2 cellular contexts compared by ENCODE assay signal in the genomic region with DNA sequence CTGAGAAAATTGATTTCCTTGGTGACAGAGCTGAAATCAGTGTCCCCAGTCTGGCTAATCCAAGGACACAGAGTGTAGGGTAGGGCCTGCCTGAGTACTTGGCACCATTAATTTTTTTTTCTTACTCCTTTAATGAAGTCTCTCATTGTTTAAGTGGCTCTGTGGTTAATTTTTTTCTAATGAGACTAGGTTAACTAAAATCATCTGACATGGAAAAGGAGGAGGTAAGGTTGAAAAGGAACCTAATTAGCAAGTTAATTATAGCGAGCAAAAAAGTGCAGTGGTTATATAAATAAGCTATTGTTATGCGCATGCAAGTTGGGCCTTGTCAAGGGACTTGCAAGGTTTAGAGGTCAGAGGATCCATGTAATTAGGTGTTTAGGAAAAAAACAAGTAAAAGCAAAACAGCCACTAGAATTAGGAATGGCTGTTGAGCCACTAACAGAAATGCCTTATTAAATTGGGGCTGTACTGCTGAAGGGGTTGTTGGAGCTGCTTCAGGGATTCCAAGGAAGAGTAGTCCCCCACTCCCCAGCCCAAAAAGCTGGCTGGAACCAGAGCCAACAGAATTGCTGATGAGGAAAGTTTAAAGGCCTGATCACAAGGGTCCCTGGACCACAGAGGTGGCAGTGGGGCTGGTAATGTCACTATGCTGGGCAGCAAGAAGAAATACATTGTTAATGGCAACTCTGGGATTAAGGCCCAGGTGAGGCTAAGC.
TF ChIP-seq lines count a peak whose summit lies in the region.

No MANE protein-coding gene starts in this region.

TF ChIP-seq in H1, 55 proteins besides CTCF, POLR2A, EP300 and RAD21:
- TF ChIP-seq POU5F1 (IDR thresholded peaks at IDR 0.05; ENCODE audit: low read depth, low read length): peak; percentile 84
- no peak for TF ChIP-seq HDAC2 (IDR thresholded peaks at IDR 0.05; ENCODE audit: borderline replicate concordance in 1 of 2, low read depth in 2 of 2, low read length in 2 of 2)
- TF ChIP-seq, protein P1, sequence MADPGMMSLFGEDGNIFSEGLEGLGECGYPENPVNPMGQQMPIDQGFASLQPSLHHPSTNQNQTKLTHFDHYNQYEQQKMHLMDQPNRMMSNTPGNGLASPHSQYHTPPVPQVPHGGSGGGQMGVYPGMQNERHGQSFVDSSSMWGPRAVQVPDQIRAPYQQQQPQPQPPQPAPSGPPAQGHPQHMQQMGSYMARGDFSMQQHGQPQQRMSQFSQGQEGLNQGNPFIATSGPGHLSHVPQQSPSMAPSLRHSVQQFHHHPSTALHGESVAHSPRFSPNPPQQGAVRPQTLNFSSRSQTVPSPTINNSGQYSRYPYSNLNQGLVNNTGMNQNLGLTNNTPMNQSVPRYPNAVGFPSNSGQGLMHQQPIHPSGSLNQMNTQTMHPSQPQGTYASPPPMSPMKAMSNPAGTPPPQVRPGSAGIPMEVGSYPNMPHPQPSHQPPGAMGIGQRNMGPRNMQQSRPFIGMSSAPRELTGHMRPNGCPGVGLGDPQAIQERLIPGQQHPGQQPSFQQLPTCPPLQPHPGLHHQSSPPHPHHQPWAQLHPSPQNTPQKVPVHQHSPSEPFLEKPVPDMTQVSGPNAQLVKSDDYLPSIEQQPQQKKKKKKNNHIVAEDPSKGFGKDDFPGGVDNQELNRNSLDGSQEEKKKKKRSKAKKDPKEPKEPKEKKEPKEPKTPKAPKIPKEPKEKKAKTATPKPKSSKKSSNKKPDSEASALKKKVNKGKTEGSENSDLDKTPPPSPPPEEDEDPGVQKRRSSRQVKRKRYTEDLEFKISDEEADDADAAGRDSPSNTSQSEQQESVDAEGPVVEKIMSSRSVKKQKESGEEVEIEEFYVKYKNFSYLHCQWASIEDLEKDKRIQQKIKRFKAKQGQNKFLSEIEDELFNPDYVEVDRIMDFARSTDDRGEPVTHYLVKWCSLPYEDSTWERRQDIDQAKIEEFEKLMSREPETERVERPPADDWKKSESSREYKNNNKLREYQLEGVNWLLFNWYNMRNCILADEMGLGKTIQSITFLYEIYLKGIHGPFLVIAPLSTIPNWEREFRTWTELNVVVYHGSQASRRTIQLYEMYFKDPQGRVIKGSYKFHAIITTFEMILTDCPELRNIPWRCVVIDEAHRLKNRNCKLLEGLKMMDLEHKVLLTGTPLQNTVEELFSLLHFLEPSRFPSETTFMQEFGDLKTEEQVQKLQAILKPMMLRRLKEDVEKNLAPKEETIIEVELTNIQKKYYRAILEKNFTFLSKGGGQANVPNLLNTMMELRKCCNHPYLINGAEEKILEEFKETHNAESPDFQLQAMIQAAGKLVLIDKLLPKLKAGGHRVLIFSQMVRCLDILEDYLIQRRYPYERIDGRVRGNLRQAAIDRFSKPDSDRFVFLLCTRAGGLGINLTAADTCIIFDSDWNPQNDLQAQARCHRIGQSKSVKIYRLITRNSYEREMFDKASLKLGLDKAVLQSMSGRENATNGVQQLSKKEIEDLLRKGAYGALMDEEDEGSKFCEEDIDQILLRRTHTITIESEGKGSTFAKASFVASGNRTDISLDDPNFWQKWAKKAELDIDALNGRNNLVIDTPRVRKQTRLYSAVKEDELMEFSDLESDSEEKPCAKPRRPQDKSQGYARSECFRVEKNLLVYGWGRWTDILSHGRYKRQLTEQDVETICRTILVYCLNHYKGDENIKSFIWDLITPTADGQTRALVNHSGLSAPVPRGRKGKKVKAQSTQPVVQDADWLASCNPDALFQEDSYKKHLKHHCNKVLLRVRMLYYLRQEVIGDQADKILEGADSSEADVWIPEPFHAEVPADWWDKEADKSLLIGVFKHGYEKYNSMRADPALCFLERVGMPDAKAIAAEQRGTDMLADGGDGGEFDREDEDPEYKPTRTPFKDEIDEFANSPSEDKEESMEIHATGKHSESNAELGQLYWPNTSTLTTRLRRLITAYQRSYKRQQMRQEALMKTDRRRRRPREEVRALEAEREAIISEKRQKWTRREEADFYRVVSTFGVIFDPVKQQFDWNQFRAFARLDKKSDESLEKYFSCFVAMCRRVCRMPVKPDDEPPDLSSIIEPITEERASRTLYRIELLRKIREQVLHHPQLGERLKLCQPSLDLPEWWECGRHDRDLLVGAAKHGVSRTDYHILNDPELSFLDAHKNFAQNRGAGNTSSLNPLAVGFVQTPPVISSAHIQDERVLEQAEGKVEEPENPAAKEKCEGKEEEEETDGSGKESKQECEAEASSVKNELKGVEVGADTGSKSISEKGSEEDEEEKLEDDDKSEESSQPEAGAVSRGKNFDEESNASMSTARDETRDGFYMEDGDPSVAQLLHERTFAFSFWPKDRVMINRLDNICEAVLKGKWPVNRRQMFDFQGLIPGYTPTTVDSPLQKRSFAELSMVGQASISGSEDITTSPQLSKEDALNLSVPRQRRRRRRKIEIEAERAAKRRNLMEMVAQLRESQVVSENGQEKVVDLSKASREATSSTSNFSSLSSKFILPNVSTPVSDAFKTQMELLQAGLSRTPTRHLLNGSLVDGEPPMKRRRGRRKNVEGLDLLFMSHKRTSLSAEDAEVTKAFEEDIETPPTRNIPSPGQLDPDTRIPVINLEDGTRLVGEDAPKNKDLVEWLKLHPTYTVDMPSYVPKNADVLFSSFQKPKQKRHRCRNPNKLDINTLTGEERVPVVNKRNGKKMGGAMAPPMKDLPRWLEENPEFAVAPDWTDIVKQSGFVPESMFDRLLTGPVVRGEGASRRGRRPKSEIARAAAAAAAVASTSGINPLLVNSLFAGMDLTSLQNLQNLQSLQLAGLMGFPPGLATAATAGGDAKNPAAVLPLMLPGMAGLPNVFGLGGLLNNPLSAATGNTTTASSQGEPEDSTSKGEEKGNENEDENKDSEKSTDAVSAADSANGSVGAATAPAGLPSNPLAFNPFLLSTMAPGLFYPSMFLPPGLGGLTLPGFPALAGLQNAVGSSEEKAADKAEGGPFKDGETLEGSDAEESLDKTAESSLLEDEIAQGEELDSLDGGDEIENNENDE (IDR thresholded peaks at IDR 0.05; ENCODE audit: insufficient replicate concordance, low read length): peak; percentile 44

TF ChIP-seq in HepG2, 621 proteins besides CTCF, POLR2A, EP300 and RAD21:
- TF ChIP-seq ZNF335 (CRISPR knock-in tag; IDR thresholded peaks at IDR 0.05): no peak
- TF ChIP-seq ZNF224 (CRISPR knock-in tag; IDR thresholded peaks at IDR 0.05): no peak
- no peak for TF ChIP-seq PRMT3 (CRISPR knock-in tag; IDR thresholded peaks at IDR 0.05; ENCODE audit: borderline replicate concordance, low read depth)
- TF ChIP-seq ZMAT3 (CRISPR knock-in tag; conservative IDR thresholded peaks at IDR 0.05): no peak
- no peak for TF ChIP-seq ZNF615 (CRISPR knock-in tag; IDR thresholded peaks at IDR 0.05; ENCODE audit: borderline replicate concordance)
- TF ChIP-seq ZNF274 (CRISPR knock-in tag; IDR thresholded peaks at IDR 0.05): no peak
- no peak for TF ChIP-seq ZFP82 (CRISPR knock-in tag; IDR thresholded peaks at IDR 0.05; ENCODE audit: borderline replicate concordance)
- TF ChIP-seq TARDBP (CRISPR knock-in tag; IDR thresholded peaks at IDR 0.05): no peak
- TF ChIP-seq SP1 (IDR thresholded peaks at IDR 0.05): no peak
- no peak for TF ChIP-seq SP1 (CRISPR knock-in tag; IDR thresholded peaks at IDR 0.05)
- no peak for TF ChIP-seq TGIF2 (CRISPR knock-in tag; IDR thresholded peaks at IDR 0.05)
- TF ChIP-seq SOX6 (IDR thresholded peaks at IDR 0.05): no peak
- TF ChIP-seq SOX6 (CRISPR knock-in tag; IDR thresholded peaks at IDR 0.05): no peak
- no peak for TF ChIP-seq SRSF4 (IDR thresholded peaks at IDR 0.05; ENCODE audit: low read depth, low read length, poor library complexity, severe bottlenecking)
- TF ChIP-seq PHB2 (IDR thresholded peaks at IDR 0.05; ENCODE audit: partially characterized antibody): no peak
- no peak for TF ChIP-seq MIXL1 (CRISPR knock-in tag; IDR thresholded peaks at IDR 0.05)
- TF ChIP-seq THAP11 (CRISPR knock-in tag; IDR thresholded peaks at IDR 0.05): no peak
- no peak for TF ChIP-seq FOXK2 (IDR thresholded peaks at IDR 0.05)
- TF ChIP-seq ZMYM2 (CRISPR knock-in tag; IDR thresholded peaks at IDR 0.05): no peak
- TF ChIP-seq ARHGAP35 (CRISPR knock-in tag; IDR thresholded peaks at IDR 0.05; ENCODE audit: borderline replicate concordance): no peak
- no peak for TF ChIP-seq ZNF24 (IDR thresholded peaks at IDR 0.05)
- TF ChIP-seq SNAPC2 (CRISPR knock-in tag; IDR thresholded peaks at IDR 0.05): no peak
